Comparison of ENCODE assay signal across 13 cellular contexts in the genomic region with DNA sequence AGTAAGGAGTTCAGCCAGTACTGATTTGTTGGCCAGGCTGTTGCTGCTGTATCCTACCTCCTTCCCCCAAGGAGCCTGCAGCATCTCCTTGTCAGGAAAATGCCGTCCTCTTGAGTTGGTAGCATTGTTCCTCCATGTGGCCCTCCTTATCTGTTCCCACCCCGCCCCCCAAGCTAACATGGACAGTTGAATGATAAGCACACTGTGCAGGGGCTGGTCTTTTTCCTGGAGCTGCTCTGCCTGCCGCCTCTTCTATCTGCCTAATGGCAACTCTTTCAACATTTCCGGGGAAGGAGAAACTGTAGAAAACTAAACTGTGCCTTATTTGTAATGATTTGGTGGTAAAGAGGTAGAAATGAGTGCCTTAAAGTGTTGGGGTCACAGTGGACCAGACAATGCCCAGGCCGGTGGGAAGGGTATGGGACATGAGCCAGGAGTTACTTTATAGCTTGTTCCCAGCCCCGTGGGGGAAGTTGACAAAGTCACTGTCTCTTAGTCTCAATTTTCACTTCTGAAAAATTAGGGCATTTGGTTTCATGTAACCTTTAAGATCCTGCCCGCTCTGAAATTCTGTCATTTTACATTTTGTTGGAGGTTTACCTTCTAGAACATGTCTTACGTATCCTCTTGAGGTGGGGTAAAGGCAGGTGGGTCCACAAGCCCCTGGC. TPM values are rescaled to one million over a fixed set of nuclear protein-coding genes. Genes with fewer than 3 reads are reported as not detected.
DNase-seq lines count a peak whose midpoint lies in the region; ATAC-seq and TF ChIP-seq lines count a peak whose summit lies in the region.
"Had no signal": no experiment of that assay in that cellular context is flagged by ENCODE, and none has a peak within 500 bp of the region (broad histone marks: within the 10 kb centered on the region; RNA-seq: fewer than 3 reads in every experiment).

No MANE protein-coding gene starts in this region.

- POLR2A ChIA-PET in CD8-positive, alpha-beta memory T cell (lab: Charles Lee) = no interaction called here

- H3K4me1 Mint-ChIP-seq in CD14-positive monocyte = peaks cover 73% of the 10 kb centered on the region
- H3K4me1 Mint-ChIP-seq in CD8-positive, alpha-beta memory T cell = peaks cover 52 to 87% (median 81%) of the 10 kb centered on the region in 3 donors
- peaks cover 70% of the 10 kb centered on the region for H3K4me1 Mint-ChIP-seq in T-helper 17 cell
- H3K4me1 Mint-ChIP-seq in mesothelial cell of epicardium = peaks cover 39% of the 10 kb centered on the region

- no peaks in the 10 kb centered on the region for H3K9me3 ChIP-seq in CD8-positive, alpha-beta memory T cell (ENCODE audit: low read length)
- H3K9me3 ChIP-seq in T-helper 17 cell (ENCODE audit: control insufficient read depth, low read length, poor library complexity, severe bottlenecking) = no peaks in the 10 kb centered on the region
- H3K9me3 ChIP-seq: suprapubic skin had no signal

- H3K4me1 ChIP-seq in CD8-positive, alpha-beta memory T cell (ENCODE audit: insufficient read depth, low read length) = peaks cover 57% of the 10 kb centered on the region

- TF ChIP-seq CTCF in CD14-positive monocyte (IDR thresholded peaks at IDR 0.05) = no peak
- TF ChIP-seq CTCF in mesothelial cell of epicardium (IDR thresholded peaks at IDR 0.05; ENCODE audit: unreplicated experiment) = no peak

- H3K9me3 Mint-ChIP-seq in CD14-positive monocyte (no peaks in the 10 kb centered on the region), mesothelial cell of epicardium (no peaks in the 10 kb centered on the region)
- no peaks in the 10 kb centered on the region for H3K9me3 Mint-ChIP-seq in CD8-positive, alpha-beta memory T cell

- ATAC-seq in T-helper 17 cell = no peak

- H3K27me3 Mint-ChIP-seq in CD14-positive monocyte (ENCODE audit: low read depth in 3 of 3) = peaks cover 2 to 5% (median 4%) of the 10 kb centered on the region in 3 donors
- H3K27me3 Mint-ChIP-seq in CD8-positive, alpha-beta memory T cell = no peaks in the 10 kb centered on the region
- H3K27me3 Mint-ChIP-seq in T-helper 17 cell = no peaks in the 10 kb centered on the region
- no peaks in the 10 kb centered on the region for H3K27me3 Mint-ChIP-seq in mesothelial cell of epicardium (ENCODE audit: low read depth)

- H3K27ac ChIP-seq in CD8-positive, alpha-beta memory T cell (ENCODE audit: low read depth, low read length) = peak overlapping the region; percentile 58
- H3K27ac ChIP-seq: suprapubic skin had no signal

- H3K27me3 ChIP-seq in CD8-positive, alpha-beta memory T cell (ENCODE audit: insufficient read depth, low read length, poor library complexity, severe bottlenecking) = no peaks in the 10 kb centered on the region
- H3K27me3 ChIP-seq: suprapubic skin had no signal

- DNase-seq in CD14-positive monocyte (ENCODE audit: low spot score) = no peak
- DNase-seq in CD8-positive, alpha-beta memory T cell = no peak
- no peak for DNase-seq in T-helper 17 cell
- no peak for DNase-seq in mesothelial cell of epicardium (ENCODE audit: low spot score in 2 of 2, unreplicated experiment in 2 of 2)
- DNase-seq in NCI-H1105 treated with DMSO at 0.1 percent for 48 hours (lab: John Stamatoyannopoulos, UW) = no peak
- no peak for DNase-seq in T-helper 9 cell
- DNase-seq in activated CD8-positive, alpha-beta memory T cell treated with anti-CD3 and anti-CD28 coated beads, Interleukin-2, amount 50 U/mL, for 4 hours = no peak
- DNase-seq: DMS153, NCI-H1694 had no signal

- H3K4me3 Mint-ChIP-seq in CD14-positive monocyte (peak overlapping the region; percentile 56 to 58), T-helper 17 cell (peak overlapping the region; percentile 58), mesothelial cell of epicardium (no peak overlapping the region)
- H3K4me3 Mint-ChIP-seq in CD8-positive, alpha-beta memory T cell = peak overlapping the region in 1 of 7 donors; percentile 28

- H3K36me3 ChIP-seq in CD8-positive, alpha-beta memory T cell (ENCODE audit: insufficient read depth, low read length) = no peaks in the 10 kb centered on the region
- H3K36me3 ChIP-seq: suprapubic skin had no signal

- CTCF ChIA-PET in CD8-positive, alpha-beta memory T cell (lab: Charles Lee) = no interaction called here

- intact Hi-C loops in CD14-positive monocyte (cut with micrococcal nuclease) = loop anchor here in 1 of 2 donors (5.0 kb wide), 1 partner anchor 87 kb away; no protein-coding TSS in a partner anchor

- H3K27ac Mint-ChIP-seq in CD14-positive monocyte = peak overlapping the region; percentile 70 to 89 (median 86)
- H3K27ac Mint-ChIP-seq in CD8-positive, alpha-beta memory T cell = peak overlapping the region; percentile 43 to 97 (median 71)
- peak overlapping the region; percentile 100 for H3K27ac Mint-ChIP-seq in T-helper 17 cell
- peak overlapping the region; percentile 87 for H3K27ac Mint-ChIP-seq in mesothelial cell of epicardium

- H3K4me3 ChIP-seq in CD8-positive, alpha-beta memory T cell (ENCODE audit: low read length) = no peak overlapping the region
- H3K4me3 ChIP-seq: suprapubic skin had no signal

- H3K36me3 Mint-ChIP-seq in CD14-positive monocyte (peaks cover 18 to 21% of the 10 kb centered on the region in 2 donors), T-helper 17 cell (ENCODE audit: low read depth) (no peaks in the 10 kb centered on the region), mesothelial cell of epicardium (no peaks in the 10 kb centered on the region)
- peaks cover 0 to 34% (median 2%) of the 10 kb centered on the region in 3 donors for H3K36me3 Mint-ChIP-seq in CD8-positive, alpha-beta memory T cell

RNA-seq across cellular contexts. Expression of gene FAM118A, which starts 4.5 kb away (rescaled TPM):
- 10 to 100 TPM; 20.0 to 27.9 TPM for polyA plus RNA-seq in CD14-positive monocyte
- total RNA-seq in CD8-positive, alpha-beta memory T cell = 10 to 100 TPM; 28.1 to 28.4 TPM
- polyA plus RNA-seq in CD8-positive, alpha-beta memory T cell = 27.8 TPM
- total RNA-seq in T-helper 17 cell = 100 to 1,000 TPM; 162 to 200 TPM
- 227 to 235 TPM (median 229 TPM) in 3 replicates for total RNA-seq in mesothelial cell of epicardium

RNA-seq across cellular contexts. Expression of gene UPK3A, which starts 29.4 kb away (rescaled TPM):
- polyA plus RNA-seq in CD14-positive monocyte = 10 to 100 TPM; 14.0 to 19.0 TPM
- not detected for total RNA-seq in CD8-positive, alpha-beta memory T cell
- not detected for polyA plus RNA-seq in CD8-positive, alpha-beta memory T cell
- total RNA-seq in T-helper 17 cell (under 1 TPM in 1 of 2 donors, not detected in 1; 0.37 TPM), mesothelial cell of epicardium (0.59 to 0.87 TPM (median 0.84 TPM) in 3 replicates)
- total RNA-seq: endothelial cell of umbilical vein; lung microvascular endothelial cell; suprapubic skin; T-helper 1 cell treated with Interleukin-12 subunit alpha and Interleukin-12 subunit beta and Interleukin-4 antibody, amounts not matched to agents 30 ng/mL and 1 ng/mL, for 36 hours had no signal
- polyA plus RNA-seq: endothelial cell of umbilical vein had no signal
